Comparison of ENCODE assay signal across 17 cellular contexts in the genomic region with DNA sequence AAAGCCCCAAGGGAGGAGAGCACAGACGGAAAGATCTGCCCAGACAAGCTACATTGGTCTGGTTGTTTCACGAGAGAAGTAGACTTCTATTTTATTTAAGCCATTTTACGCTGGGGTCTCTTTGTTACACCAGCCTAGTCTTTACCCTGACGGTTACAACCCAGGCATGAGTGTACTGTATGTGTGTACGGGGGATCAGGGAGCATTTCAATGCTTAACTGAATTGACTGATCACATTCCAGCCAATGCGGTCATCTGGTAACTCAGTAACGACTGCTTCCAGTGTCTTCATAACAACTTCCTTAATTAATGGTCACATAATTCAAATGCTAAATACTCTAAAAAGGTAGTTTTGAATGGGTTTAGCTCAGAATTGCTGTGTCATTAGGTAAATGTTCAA.
DNase-seq lines count a peak whose midpoint lies in the region; ATAC-seq and TF ChIP-seq lines count a peak whose summit lies in the region.
"Had no signal": no experiment of that assay in that cellular context is flagged by ENCODE, and none has a peak within 500 bp of the region (broad histone marks: within the 10 kb centered on the region; RNA-seq: fewer than 3 reads in every experiment).

No MANE protein-coding gene starts in this region.

- no peaks in the 10 kb centered on the region for H3K9me3 ChIP-seq in T-helper 17 cell (ENCODE audit: control insufficient read depth, low read length, poor library complexity, severe bottlenecking)
- H3K9me3 ChIP-seq in endodermal cell (ENCODE audit: control insufficient read depth, low read length) = no peaks in the 10 kb centered on the region
- no peaks in the 10 kb centered on the region for H3K9me3 ChIP-seq in spleen
- H3K9me3 ChIP-seq: BLaER1 had no signal

- no peaks in the 10 kb centered on the region for H3K27me3 Mint-ChIP-seq in activated T-cell treated with anti-CD3 and anti-CD28 coated beads, Interleukin-2, amount 50 U/mL, for 72 hours (ENCODE audit: low read depth)
- H3K27me3 Mint-ChIP-seq in T-helper 17 cell (no peaks in the 10 kb centered on the region), endodermal cell (ENCODE audit: insufficient read depth) (no peaks in the 10 kb centered on the region)

- no peak for DNase-seq in activated T-cell treated with anti-CD3 and anti-CD28 coated beads, Interleukin-2, amount 50 U/mL, for 72 hours
- DNase-seq in activated T-cell treated with anti-CD3 and anti-CD28 coated beads, Interleukin-2, amount 50 U/mL, for 1 hour = no peak
- DNase-seq in T-helper 17 cell (no peak), epithelial cell of esophagus (ENCODE audit: low read depth) (peak; percentile 3), renal cortical epithelial cell (ENCODE audit: low read depth) (peak; percentile 84), anterior cingulate cortex (lab: John Stamatoyannopoulos, UW) (no peak), endodermal cell (no peak), spleen (no peak)
- DNase-seq: DMS153, EL, GOT3, HFFc6, NCI-H1436, NCI-H2029 treated with DMSO at 0.1 percent for 48 hours, NCI-H510A treated with DMSO at 0.1 percent for 48 hours had no signal

- peak overlapping the region; percentile 21 for H3K27ac Mint-ChIP-seq in activated T-cell treated with anti-CD3 and anti-CD28 coated beads, Interleukin-2, amount 50 U/mL, for 72 hours
- H3K27ac Mint-ChIP-seq in T-helper 17 cell (no peak overlapping the region), endodermal cell (no peak overlapping the region)
- H3K27ac Mint-ChIP-seq: HFFc6 had no signal

- H3K4me1 Mint-ChIP-seq in activated T-cell treated with anti-CD3 and anti-CD28 coated beads, Interleukin-2, amount 50 U/mL, for 72 hours (ENCODE audit: low read depth) = peaks cover 83% of the 10 kb centered on the region
- H3K4me1 Mint-ChIP-seq in T-helper 17 cell (peaks cover 17% of the 10 kb centered on the region), endodermal cell (peaks cover 13% of the 10 kb centered on the region)

- H3K4me1 ChIP-seq in endodermal cell (ENCODE audit: control insufficient read depth, insufficient read depth, low read length) (no peaks in the 10 kb centered on the region), spleen (peaks cover 0 to 4% (median 0%) of the 10 kb centered on the region in 6 donors)
- H3K4me1 ChIP-seq: BLaER1 had no signal

- H3K9ac ChIP-seq in endodermal cell (ENCODE audit: extremely low read depth, low read length, poor library complexity, severe bottlenecking) = no peak overlapping the region
- H3K9ac ChIP-seq: BLaER1, KMS-11 had no signal

- H3K27me3 ChIP-seq in endodermal cell (ENCODE audit: control insufficient read depth, insufficient read depth, low read length, poor library complexity, severe bottlenecking) (no peaks in the 10 kb centered on the region), spleen (replicated peaks in 1 of 7) (no peaks in the 10 kb centered on the region)
- H3K27me3 ChIP-seq: BLaER1 had no signal

- intact Hi-C loops in spleen (cut with DNase I; ENCODE audit: low total_unique reads) = no loop called here

- no peak overlapping the region for H3K4me3 Mint-ChIP-seq in activated T-cell treated with anti-CD3 and anti-CD28 coated beads, Interleukin-2, amount 50 U/mL, for 72 hours
- H3K4me3 Mint-ChIP-seq in T-helper 17 cell = peak overlapping the region; percentile 31
- no peak overlapping the region for H3K4me3 Mint-ChIP-seq in endodermal cell
- H3K4me3 Mint-ChIP-seq: HFFc6 had no signal

- no peak for TF ChIP-seq CTCF in epithelial cell of esophagus (IDR thresholded peaks at IDR 0.05; ENCODE audit: insufficient read depth, low read depth, low read length, missing control alignments)
- TF ChIP-seq CTCF in endodermal cell (conservative IDR thresholded peaks at IDR 0.05) = no peak
- no peak for TF ChIP-seq CTCF in spleen (IDR thresholded peaks at IDR 0.05 in 8 of 11, conservative IDR thresholded peaks at IDR 0.05 in 3 of 11)

- ATAC-seq in activated T-cell treated with anti-CD3 and anti-CD28 coated beads, Interleukin-2, amount 50 U/mL, for 72 hours (replicated peaks in 1 of 2) = no peak
- ATAC-seq in T-helper 17 cell = no peak

- H3K4me3 ChIP-seq in epithelial cell of esophagus (ENCODE audit: low read length) = no peak overlapping the region
- H3K4me3 ChIP-seq in endodermal cell (ENCODE audit: low read length) = no peak overlapping the region
- no peak overlapping the region for H3K4me3 ChIP-seq in spleen
- H3K4me3 ChIP-seq: BLaER1 had no signal

- H3K36me3 Mint-ChIP-seq in activated T-cell treated with anti-CD3 and anti-CD28 coated beads, Interleukin-2, amount 50 U/mL, for 72 hours (ENCODE audit: insufficient read depth in 2 of 2) = peaks cover under 1 to 8% of the 10 kb centered on the region in 2 donors
- peaks cover 6% of the 10 kb centered on the region for H3K36me3 Mint-ChIP-seq in T-helper 17 cell (ENCODE audit: low read depth)
- H3K36me3 Mint-ChIP-seq in endodermal cell (ENCODE audit: low read depth) = peaks cover 54% of the 10 kb centered on the region

- TF ChIP-seq POLR2A in spleen (IDR thresholded peaks at IDR 0.05) = no peak

- H3K27ac ChIP-seq in endodermal cell (ENCODE audit: low read depth, low read length) (no peak overlapping the region), spleen (no peak overlapping the region)
- H3K27ac ChIP-seq: BLaER1, KMS-11 had no signal

- H3K9me3 Mint-ChIP-seq in activated T-cell treated with anti-CD3 and anti-CD28 coated beads, Interleukin-2, amount 50 U/mL, for 72 hours = no peaks in the 10 kb centered on the region
- no peaks in the 10 kb centered on the region for H3K9me3 Mint-ChIP-seq in endodermal cell
- H3K9me3 Mint-ChIP-seq: HFFc6 had no signal

- 87 to 95% methylated on average over 3 to 6 of the region's 7 CpGs for WGBS in endodermal cell (ENCODE audit: insufficient coverage in 1 of 2, insufficient read length in 1 of 2), 2 experiments
- WGBS in spleen, 5 donors = 85 to 89% (median 88%) methylated on average over 7 of the region's 7 CpGs

- H3K36me3 ChIP-seq in endodermal cell (ENCODE audit: control insufficient read depth, insufficient read depth, low read length) (no peaks in the 10 kb centered on the region), spleen (peaks cover 0 to 20% (median 0%) of the 10 kb centered on the region in 6 donors)
- H3K36me3 ChIP-seq: BLaER1 had no signal

Comparison
In these comparisons a context has a peak if more than half of its experiments do, and no peak if none do; other contexts are left out.
1. DNase-seq: peak in epithelial cell of esophagus (single experiment) and renal cortical epithelial cell (single experiment); none in activated T-cell treated with anti-CD3 and anti-CD28 coated beads, Interleukin-2, amount 50 U/mL, for 72 hours (0 of 2), activated T-cell treated with anti-CD3 and anti-CD28 coated beads, Interleukin-2, amount 50 U/mL, for 1 hour (single experiment), T-helper 17 cell (0 of 3), anterior cingulate cortex (0 of 58), endodermal cell (single experiment) and spleen (single experiment).